2 cellular contexts compared by ENCODE assay signal in the genomic region with DNA sequence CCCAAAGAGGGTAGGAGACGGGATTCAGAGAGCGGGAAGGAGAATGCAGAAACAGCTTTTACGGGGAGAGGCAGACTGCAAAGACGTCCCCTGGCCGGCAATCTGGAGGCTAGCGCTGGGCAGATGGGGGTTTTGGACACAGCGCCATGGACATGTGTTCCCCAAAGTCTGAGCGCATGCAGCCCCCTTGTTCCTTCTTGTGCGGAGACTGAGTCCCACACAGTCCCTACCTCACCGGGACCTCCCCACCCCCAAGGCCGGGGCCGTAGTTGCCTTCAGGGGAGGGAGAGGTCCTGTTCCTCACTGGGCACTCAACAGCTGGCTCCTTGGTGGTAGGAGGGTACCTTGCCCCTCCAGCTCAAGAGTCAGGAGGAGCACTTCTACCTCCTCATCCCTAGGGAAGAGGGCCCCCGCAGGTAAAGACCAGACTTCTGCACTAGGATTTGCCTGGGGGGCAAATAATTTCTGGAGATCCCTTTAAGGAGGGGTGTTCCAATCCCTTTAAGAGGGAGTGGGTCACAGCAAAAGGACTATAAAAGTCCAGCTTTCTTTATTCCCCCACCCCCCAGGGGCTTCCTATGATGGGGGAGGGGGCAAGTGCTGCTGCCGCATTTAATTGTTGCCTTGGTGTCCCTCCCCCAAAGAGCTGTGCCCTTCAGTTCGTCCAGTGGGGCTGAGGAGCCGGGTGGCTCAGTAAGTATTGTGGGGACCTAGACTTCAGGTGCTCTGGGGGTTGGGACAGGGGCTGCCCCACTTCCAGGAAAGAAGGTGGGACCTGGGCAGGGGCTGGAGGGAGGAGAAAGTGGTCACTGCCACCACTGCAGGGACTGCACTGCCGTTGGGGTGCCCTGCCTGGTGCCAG.
TF ChIP-seq lines count a peak whose summit lies in the region.

No MANE protein-coding gene starts in this region.

TF ChIP-seq in HEK293, 187 proteins besides CTCF, POLR2A, EP300 and RAD21:
- TF ChIP-seq ZNF146 (tag by site-specific recombination; IDR thresholded peaks at IDR 0.05) (no peak), PRDM4 (tag by site-specific recombination; IDR thresholded peaks at IDR 0.05) (0 out of 2 replicates have a peak, but pooled peaks have one; percentile 21), SP2 (tag by site-specific recombination; IDR thresholded peaks at IDR 0.05) (0 out of 2 replicates have a peak, but pooled peaks have one; percentile 6), ZBTB20 (tag by site-specific recombination; IDR thresholded peaks at IDR 0.05) (peak; percentile 29), ZNF335 (tag by site-specific recombination; conservative IDR thresholded peaks at IDR 0.05) (peak; percentile 16; the same call in 1 of the 2 replicates)
- TF ChIP-seq, protein P1, sequence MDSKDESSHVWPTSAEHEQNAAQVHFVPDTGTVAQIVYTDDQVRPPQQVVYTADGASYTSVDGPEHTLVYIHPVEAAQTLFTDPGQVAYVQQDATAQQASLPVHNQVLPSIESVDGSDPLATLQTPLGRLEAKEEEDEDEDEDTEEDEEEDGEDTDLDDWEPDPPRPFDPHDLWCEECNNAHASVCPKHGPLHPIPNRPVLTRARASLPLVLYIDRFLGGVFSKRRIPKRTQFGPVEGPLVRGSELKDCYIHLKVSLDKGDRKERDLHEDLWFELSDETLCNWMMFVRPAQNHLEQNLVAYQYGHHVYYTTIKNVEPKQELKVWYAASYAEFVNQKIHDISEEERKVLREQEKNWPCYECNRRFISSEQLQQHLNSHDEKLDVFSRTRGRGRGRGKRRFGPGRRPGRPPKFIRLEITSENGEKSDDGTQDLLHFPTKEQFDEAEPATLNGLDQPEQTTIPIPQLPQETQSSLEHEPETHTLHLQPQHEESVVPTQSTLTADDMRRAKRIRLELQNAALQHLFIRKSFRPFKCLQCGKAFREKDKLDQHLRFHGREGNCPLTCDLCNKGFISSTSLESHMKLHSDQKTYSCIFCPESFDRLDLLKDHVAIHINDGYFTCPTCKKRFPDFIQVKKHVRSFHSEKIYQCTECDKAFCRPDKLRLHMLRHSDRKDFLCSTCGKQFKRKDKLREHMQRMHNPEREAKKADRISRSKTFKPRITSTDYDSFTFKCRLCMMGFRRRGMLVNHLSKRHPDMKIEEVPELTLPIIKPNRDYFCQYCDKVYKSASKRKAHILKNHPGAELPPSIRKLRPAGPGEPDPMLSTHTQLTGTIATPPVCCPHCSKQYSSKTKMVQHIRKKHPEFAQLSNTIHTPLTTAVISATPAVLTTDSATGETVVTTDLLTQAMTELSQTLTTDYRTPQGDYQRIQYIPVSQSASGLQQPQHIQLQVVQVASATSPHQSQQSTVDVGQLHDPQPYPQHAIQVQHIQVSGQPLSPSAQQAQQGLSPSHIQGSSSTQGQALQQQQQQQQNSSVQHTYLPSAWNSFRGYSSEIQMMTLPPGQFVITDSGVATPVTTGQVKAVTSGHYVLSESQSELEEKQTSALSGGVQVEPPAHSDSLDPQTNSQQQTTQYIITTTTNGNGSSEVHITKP (tag by site-specific recombination; IDR thresholded peaks at IDR 0.05), result peak; percentile 28; the same call in 1 of the 2 replicates

TF ChIP-seq in GM12878, 131 proteins besides CTCF, POLR2A, EP300 and RAD21:
- TF ChIP-seq SUZ12 (IDR thresholded peaks at IDR 0.05; ENCODE audit: unreplicated experiment) (peak; percentile 11), E4F1 (IDR thresholded peaks at IDR 0.05; ENCODE audit: borderline replicate concordance, partially characterized antibody) (no peak)
